ENCODE assay signal across 32 cellular contexts in genomic region chr3:161038725-161039124, GRCh38.
DNase-seq lines count a peak whose midpoint lies in the region; ATAC-seq and TF ChIP-seq lines count a peak whose summit lies in the region.
"Had no signal": no experiment of that assay in that cellular context is flagged by ENCODE, and none has a peak within 500 bp of the region (broad histone marks: within the 10 kb centered on the region; RNA-seq: fewer than 3 reads in every experiment).

No MANE protein-coding gene starts in this region.

- WGBS in stomach, 5 donors = 65 to 76% (median 69%) methylated on average over 3 of the region's 3 CpGs

- H3K36me3 ChIP-seq in stomach = no peaks in the 10 kb centered on the region
- no peaks in the 10 kb centered on the region for H3K36me3 ChIP-seq in CD8-positive, alpha-beta T cell (ENCODE audit: insufficient read depth, low read length)
- H3K36me3 ChIP-seq: adrenal gland, breast epithelium, colonic mucosa, heart left ventricle, pancreas, right atrium auricular region, vagina had no signal

- no peaks in the 10 kb centered on the region for H3K36me3 Mint-ChIP-seq in CD8-positive, alpha-beta T cell

- peaks cover 13% of the 10 kb centered on the region for H3K4me1 Mint-ChIP-seq in CD8-positive, alpha-beta T cell (ENCODE audit: low read depth)

- POLR2A ChIA-PET in CD8-positive, alpha-beta T cell (lab: Charles Lee) = no interaction called here

- peak; percentile 3 for DNase-seq in RPMI7951 (ENCODE audit: low read depth)
- DNase-seq in dermis blood vessel endothelial cell = peak; percentile 40
- DNase-seq in kidney tubule cell (ENCODE audit: low spot score) = peak; percentile 44
- DNase-seq in stomach = no peak
- no peak for DNase-seq in NOMO-1 treated with dmso at 0.1 percent for 144 hours (lab: John Stamatoyannopoulos, UW; ENCODE audit: unreplicated experiment)
- DNase-seq in CD8-positive, alpha-beta T cell = no peak
- DNase-seq: activated CD4-positive, alpha-beta T cell treated with anti-CD3 and anti-CD28 coated beads, Interleukin-2, amount 50 U/mL, for 48 hours; activated naive CD4-positive, alpha-beta T cell treated with anti-CD3 and anti-CD28 coated beads for 36 hours; activated T-cell treated with anti-CD3 and anti-CD28 coated beads, Interleukin-2, amount 50 U/mL, for 48 hours; adrenal gland; colonic mucosa; effector memory CD8-positive, alpha-beta T cell; foreskin melanocyte; heart left ventricle; Karpas-422; mammary epithelial cell; MV-4-11; NCI-H1436; NCI-H2081; NCI-H526 treated with DMSO at 0.1 percent for 48 hours; pancreas; PC-9; Right ventricle myocardium superior; stimulated activated CD4-positive, alpha-beta T cell treated with anti-CD3 and anti-CD28 coated beads, Interleukin-1b, Interleukin-23, amount 100 ng/mL, for 48 hours; stimulated activated naive CD8-positive, alpha-beta T cell treated with anti-CD3 and anti-CD28 coated beads, Interleukin-15, Interleukin-2, amounts not matched to agents 100 U/mL and 50 U/mL, for 24 hours had no signal

- CTCF ChIA-PET in CD8-positive, alpha-beta T cell (lab: Charles Lee) = no interaction called here

- no peak overlapping the region for H3K4me3 ChIP-seq in stomach
- H3K4me3 ChIP-seq in CD8-positive, alpha-beta T cell (ENCODE audit: low read depth, low read length) = no peak overlapping the region
- H3K4me3 ChIP-seq: adrenal gland, breast epithelium, colonic mucosa, heart left ventricle, pancreas, PC-9, right atrium auricular region, vagina had no signal

- H3K27me3 Mint-ChIP-seq in CD8-positive, alpha-beta T cell (ENCODE audit: low read depth) = no peaks in the 10 kb centered on the region
- H3K27me3 Mint-ChIP-seq: effector memory CD8-positive, alpha-beta T cell had no signal

- H3K4me1 ChIP-seq in stomach = peaks cover 0 to 6% (median 0%) of the 10 kb centered on the region in 4 donors
- peaks cover 5% of the 10 kb centered on the region for H3K4me1 ChIP-seq in CD8-positive, alpha-beta T cell (ENCODE audit: insufficient read depth, low read length)
- H3K4me1 ChIP-seq: breast epithelium, colonic mucosa, right atrium auricular region, vagina had no signal

- H3K27ac Mint-ChIP-seq in CD8-positive, alpha-beta T cell = no peak overlapping the region
- H3K27ac Mint-ChIP-seq: activated naive CD4-positive, alpha-beta T cell treated with anti-CD3 and anti-CD28 coated beads for 36 hours; effector memory CD8-positive, alpha-beta T cell had no signal

- H3K4me3 Mint-ChIP-seq in CD8-positive, alpha-beta T cell = no peak overlapping the region
- H3K4me3 Mint-ChIP-seq: activated naive CD4-positive, alpha-beta T cell treated with anti-CD3 and anti-CD28 coated beads for 36 hours; effector memory CD8-positive, alpha-beta T cell had no signal

- intact Hi-C loops in stomach (cut with DNase I; ENCODE audit: low total_unique reads) = no loop called here
- intact Hi-C loops in CD8-positive, alpha-beta T cell (cut with DNase I, micrococcal nuclease) = no loop called here

- H3K9me3 Mint-ChIP-seq in CD8-positive, alpha-beta T cell = peaks cover 5% of the 10 kb centered on the region

- no peaks in the 10 kb centered on the region for H3K9me3 ChIP-seq in stomach
- no peaks in the 10 kb centered on the region for H3K9me3 ChIP-seq in CD8-positive, alpha-beta T cell (ENCODE audit: low read length)
- H3K9me3 ChIP-seq: adrenal gland, breast epithelium, colonic mucosa, pancreas, right atrium auricular region, vagina had no signal

- TF ChIP-seq POLR2A in stomach (IDR thresholded peaks at IDR 0.05) = no peak

- H3K27ac ChIP-seq in stomach = peak overlapping the region in 1 of 5 donors; percentile 2
- H3K27ac ChIP-seq in CD8-positive, alpha-beta T cell (ENCODE audit: low read depth, low read length) = no peak overlapping the region
- H3K27ac ChIP-seq: adrenal gland, breast epithelium, colonic mucosa, heart left ventricle, pancreas, PC-9, right atrium auricular region, vagina had no signal

- TF ChIP-seq CTCF in stomach (IDR thresholded peaks at IDR 0.05) = no peak
- TF ChIP-seq CTCF in CD8-positive, alpha-beta T cell (IDR thresholded peaks at IDR 0.05) = no peak

- H3K27me3 ChIP-seq in stomach = no peaks in the 10 kb centered on the region
- H3K27me3 ChIP-seq in CD8-positive, alpha-beta T cell (ENCODE audit: insufficient read depth, low read length) = no peaks in the 10 kb centered on the region
- H3K27me3 ChIP-seq: adrenal gland, breast epithelium, colonic mucosa, heart left ventricle, pancreas, right atrium auricular region, vagina had no signal

- ATAC-seq in HG02678 (IDR thresholded peaks at IDR 0.05; ENCODE audit: unreplicated experiment) = no peak
- no peak for ATAC-seq in CD8-positive, alpha-beta T cell
- ATAC-seq: activated CD4-positive, CD25-positive, alpha-beta regulatory T cell treated with anti-CD3 and anti-CD28 coated beads, Interleukin-2, amount 50 U/mL, for 24 hours; effector memory CD8-positive, alpha-beta T cell; esophagus mucosa; heart left ventricle; HepG2; pancreas; stimulated activated naive CD8-positive, alpha-beta T cell treated with anti-CD3 and anti-CD28 coated beads, Interleukin-15, Interleukin-2, amounts not matched to agents 100 U/mL and 50 U/mL, for 24 hours had no signal

- no peak for TF ChIP-seq EP300 in stomach (IDR thresholded peaks at IDR 0.05)

Comparison
In these comparisons a context has a peak if more than half of its experiments do, and no peak if none do; other contexts are left out.
1. DNase-seq: peak in RPMI7951 (single experiment), dermis blood vessel endothelial cell (single experiment) and kidney tubule cell (single experiment); none in stomach (single experiment), NOMO-1 treated with dmso at 0.1 percent for 144 hours (single experiment) and CD8-positive, alpha-beta T cell (0 of 7).